ENCODE assay signal across 8 cellular contexts in the genomic region with DNA sequence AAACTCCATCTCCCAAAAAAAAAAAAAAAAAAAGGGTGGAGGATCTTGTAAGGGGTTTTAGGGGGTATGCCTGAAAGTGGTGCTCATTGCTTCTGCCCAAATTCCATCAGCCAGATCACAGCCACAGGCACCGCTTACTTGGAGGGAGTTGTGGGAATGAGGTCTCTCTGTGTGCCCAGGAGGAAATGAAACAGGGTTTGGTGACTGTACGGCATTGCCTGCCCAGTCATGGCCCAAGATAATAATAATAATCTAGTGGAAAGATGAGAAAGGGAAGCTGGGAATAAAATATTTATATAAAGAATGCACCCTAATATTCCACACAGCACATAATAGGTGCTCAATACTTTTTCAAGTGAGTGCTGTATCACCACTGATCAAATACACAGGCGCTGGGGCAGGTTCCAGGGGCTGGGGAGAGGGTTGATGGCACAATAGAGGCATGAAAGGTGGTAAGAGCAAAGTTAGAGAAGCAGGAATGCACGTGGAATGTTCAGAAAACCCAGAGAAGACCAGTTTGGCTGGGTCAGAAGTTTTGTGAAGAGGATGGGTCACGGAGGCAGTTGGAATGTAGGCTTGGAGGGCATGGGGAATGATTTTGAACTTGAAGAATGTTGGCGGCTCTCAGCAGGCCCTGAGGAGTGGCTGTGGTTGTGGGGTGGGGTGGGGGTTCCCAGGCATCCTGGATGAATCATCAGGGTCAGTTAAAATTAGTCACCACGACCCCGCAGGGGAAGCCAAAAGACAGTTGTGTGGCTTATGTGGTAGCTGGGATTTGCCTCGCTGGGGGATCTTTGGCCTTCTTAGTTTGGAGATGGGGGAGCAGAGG. TPM values are rescaled to one million over a fixed set of nuclear protein-coding genes. Genes with fewer than 3 reads are reported as not detected.
DNase-seq lines count a peak whose midpoint lies in the region; ATAC-seq and TF ChIP-seq lines count a peak whose summit lies in the region.

No MANE protein-coding gene starts in this region.

- H3K36me3 Mint-ChIP-seq in stimulated activated memory B cell treated with anti-CD40 and anti-IgM and Interleukin-4, amounts not matched to agents 10 μg/mL and 1 μg/mL and 100 μg/mL, for 72 hours: no peaks in the 10 kb centered on the region

- H3K4me3 ChIP-seq in ascending aorta (no peak overlapping the region), left lung (no peak overlapping the region), WERI-Rb-1 (ENCODE audit: low read depth, low read length) (no peak overlapping the region)

- H3K27me3 Mint-ChIP-seq in stimulated activated memory B cell treated with anti-CD40 and anti-IgM and Interleukin-4, amounts not matched to agents 10 μg/mL and 1 μg/mL and 100 μg/mL, for 72 hours: peaks cover 55% of the 10 kb centered on the region

- peak; percentile 46 for ATAC-seq in left lung
- ATAC-seq in stimulated activated memory B cell treated with anti-CD40 and anti-IgM and Interleukin-4, amounts not matched to agents 10 μg/mL and 1 μg/mL and 100 μg/mL, for 72 hours: peak; percentile 83
- no peak for ATAC-seq in GM21526 (IDR thresholded peaks at IDR 0.05; ENCODE audit: low FRiP score, unreplicated experiment)

- peak overlapping the region; percentile 77 for H3K27ac Mint-ChIP-seq in stimulated activated memory B cell treated with anti-CD40 and anti-IgM and Interleukin-4, amounts not matched to agents 10 μg/mL and 1 μg/mL and 100 μg/mL, for 72 hours

- peaks cover 22% of the 10 kb centered on the region for H3K4me1 Mint-ChIP-seq in stimulated activated memory B cell treated with anti-CD40 and anti-IgM and Interleukin-4, amounts not matched to agents 10 μg/mL and 1 μg/mL and 100 μg/mL, for 72 hours

- no peak overlapping the region for H3K4me3 Mint-ChIP-seq in stimulated activated memory B cell treated with anti-CD40 and anti-IgM and Interleukin-4, amounts not matched to agents 10 μg/mL and 1 μg/mL and 100 μg/mL, for 72 hours

- H3K27ac ChIP-seq in ascending aorta (peak overlapping the region; percentile 75 to 89), left lung (peak overlapping the region; percentile 61 to 79), WERI-Rb-1 (no peak overlapping the region)

- H3K4me1 ChIP-seq in ascending aorta (peaks cover 0 to 13% of the 10 kb centered on the region in 2 donors), left lung (peaks cover 0 to 31% of the 10 kb centered on the region in 2 donors)

- no peaks in the 10 kb centered on the region for H3K27me3 ChIP-seq in ascending aorta
- H3K27me3 ChIP-seq in left lung: no peaks in the 10 kb centered on the region
- H3K27me3 ChIP-seq in WERI-Rb-1 (ENCODE audit: insufficient read depth, low read depth, severe bottlenecking): peaks cover 2% of the 10 kb centered on the region

- peaks cover 3% of the 10 kb centered on the region for H3K9me3 Mint-ChIP-seq in stimulated activated memory B cell treated with anti-CD40 and anti-IgM and Interleukin-4, amounts not matched to agents 10 μg/mL and 1 μg/mL and 100 μg/mL, for 72 hours

- TF ChIP-seq CTCF in GM13977 (IDR thresholded peaks at IDR 0.05; ENCODE audit: extremely low read depth, insufficient read depth, missing control alignments) (no peak), ascending aorta (IDR thresholded peaks at IDR 0.05) (no peak), left lung (IDR thresholded peaks at IDR 0.05) (no peak), WERI-Rb-1 (IDR thresholded peaks at IDR 0.05; ENCODE audit: low read depth, low read length) (no peak)

- no peaks in the 10 kb centered on the region for H3K9me3 ChIP-seq in ascending aorta
- H3K9me3 ChIP-seq in left lung: no peaks in the 10 kb centered on the region
- no peaks in the 10 kb centered on the region for H3K9me3 ChIP-seq in WERI-Rb-1 (ENCODE audit: severe bottlenecking)

- H3K36me3 ChIP-seq in ascending aorta (no peaks in the 10 kb centered on the region), left lung (no peaks in the 10 kb centered on the region), WERI-Rb-1 (no peaks in the 10 kb centered on the region)

- intact Hi-C loops in ascending aorta (cut with DNase I) (loop anchor here (2.0 to 5.0 kb wide), 2 partner anchors 33 to 438 kb away; no protein-coding TSS in a partner anchor), left lung (cut with DNase I) (loop anchor here in 1 of 2 donors (5.0 kb wide), 2 partner anchors 208 to 288 kb away; no protein-coding TSS in a partner anchor)

- in situ Hi-C loops in GM13977 (cut with MboI; ENCODE audit: low pct_unique_long_range_greater_than_20kb, low sequenced_read_pairs, unreplicated experiment): no loop called here

- DNase-seq in GM13977 (ENCODE audit: low spot score) (peak; percentile 74), RKO (ENCODE audit: low spot score) (peak; percentile 11), ascending aorta (ENCODE audit: low spot score in 2 of 2) (peak; percentile 56 to 94), left lung (peak in 1 of 2 donors; percentile 81), NCI-H1694 (lab: John Stamatoyannopoulos, UW) (no peak), WERI-Rb-1 (no peak)

RNA-seq across cellular contexts. Expression of a gene that starts 12.5 kb away (rescaled TPM):
- not detected for total RNA-seq in ascending aorta
- 1 to 10 TPM; 2.4 to 3.3 TPM for total RNA-seq in left lung

RNA-seq across cellular contexts. Expression of a gene that starts 18.6 kb away (rescaled TPM):
- total RNA-seq in ascending aorta (6.4 TPM), left lung (10 to 100 TPM; 35.8 to 49.2 TPM)

Comparison
In these comparisons a context has a peak if more than half of its experiments do, and no peak if none do; other contexts are left out.
1. DNase-seq: peak in GM13977 (single experiment), RKO (single experiment) and ascending aorta (2 of 2); none in NCI-H1694 (single experiment) and WERI-Rb-1 (single experiment).